In genomic region chr3:194092770-194093336, GRCh38 we compare ENCODE assay signal across 17 cellular contexts. TPM values are rescaled to one million over a fixed set of nuclear protein-coding genes. Genes with fewer than 3 reads are reported as not detected.
"Had no signal": no experiment of that assay in that cellular context is flagged by ENCODE, and none has a peak within 500 bp of the region (broad histone marks: within the 10 kb centered on the region; RNA-seq: fewer than 3 reads in every experiment).

No MANE protein-coding gene starts in this region.

- H3K36me3 ChIP-seq: ascending aorta, cardiac muscle cell, esophagus squamous epithelium, right lobe of liver, WERI-Rb-1 had no signal

- H3K9ac ChIP-seq: parathyroid adenoma had no signal

- H2AFZ ChIP-seq: parathyroid adenoma had no signal

- H3K27ac ChIP-seq: ascending aorta, cardiac muscle cell, parathyroid adenoma, right lobe of liver, WERI-Rb-1 had no signal

- H3K4me1 ChIP-seq: parathyroid adenoma had no signal

- ATAC-seq: activated CD8-positive, alpha-beta T cell treated with anti-CD3 and anti-CD28 coated beads for 36 hours; activated naive CD8-positive, alpha-beta T cell treated with anti-CD3 and anti-CD28 coated beads, Interleukin-2, amount 50 U/mL, for 24 hours; left cardiac atrium; right lobe of liver; stimulated activated naive CD8-positive, alpha-beta T cell treated with anti-CD3 and anti-CD28 coated beads, Interleukin-15, Interleukin-2, amounts not matched to agents 100 U/mL and 50 U/mL, for 24 hours had no signal

- H3K9me3 ChIP-seq: ascending aorta, esophagus squamous epithelium, right lobe of liver had no signal

- H3K4me3 Mint-ChIP-seq: activated CD8-positive, alpha-beta T cell treated with anti-CD3 and anti-CD28 coated beads for 36 hours; activated naive CD8-positive, alpha-beta T cell treated with anti-CD3 and anti-CD28 coated beads, Interleukin-2, amount 50 U/mL, for 24 hours; activated T-helper 1 cell treated with anti-CD3 and anti-CD28 coated beads, Interleukin-12 subunit alpha, Interleukin-12 subunit beta, Interleukin-2, Interleukin-4 antibody, amounts not matched to agents 30 ng/mL and 10 ng/mL and 1 ng/mL, durations not matched to agents 14 hours and 24 hours and 36 hours; immature natural killer cell had no signal

- H3K27me3 ChIP-seq: ascending aorta, cardiac muscle cell, esophagus squamous epithelium, right lobe of liver had no signal

- H3K79me2 ChIP-seq: parathyroid adenoma had no signal

- H3K4me1 Mint-ChIP-seq: immature natural killer cell had no signal

- DNase-seq: activated CD4-positive, alpha-beta T cell treated with anti-CD3 and anti-CD28 coated beads for 4 hours; activated CD8-positive, alpha-beta T cell treated with anti-CD3 and anti-CD28 coated beads for 36 hours; activated naive CD4-positive, alpha-beta T cell treated with Interleukin-2 at 50 U/mL for 16 hours; activated naive CD8-positive, alpha-beta T cell treated with anti-CD3 and anti-CD28 coated beads, Interleukin-2, amount 50 U/mL, for 24 hours; esophagus squamous epithelium; foreskin fibroblast; immature natural killer cell; left cardiac atrium; right lobe of liver; stimulated activated CD4-positive, alpha-beta T cell treated with anti-CD3 and anti-CD28 coated beads, Interleukin-2, amount 100 ng/mL, for 24 hours; stimulated activated naive CD8-positive, alpha-beta T cell treated with anti-CD3 and anti-CD28 coated beads, Interleukin-15, Interleukin-2, amounts not matched to agents 100 U/mL and 50 U/mL, for 24 hours; T-helper 1 cell; WERI-Rb-1 had no signal

- H3K4me3 ChIP-seq: ascending aorta, cardiac muscle cell, right lobe of liver had no signal

- H3K9me3 Mint-ChIP-seq: activated CD8-positive, alpha-beta T cell treated with anti-CD3 and anti-CD28 coated beads for 36 hours; activated naive CD8-positive, alpha-beta T cell treated with anti-CD3 and anti-CD28 coated beads, Interleukin-2, amount 50 U/mL, for 24 hours; activated T-helper 1 cell treated with anti-CD3 and anti-CD28 coated beads, Interleukin-12 subunit alpha, Interleukin-12 subunit beta, Interleukin-2, Interleukin-4 antibody, amounts not matched to agents 30 ng/mL and 10 ng/mL and 1 ng/mL, durations not matched to agents 14 hours and 24 hours and 36 hours; immature natural killer cell had no signal

- H3K36me3 Mint-ChIP-seq: immature natural killer cell had no signal

- H3K27ac Mint-ChIP-seq: activated CD8-positive, alpha-beta T cell treated with anti-CD3 and anti-CD28 coated beads for 36 hours; activated naive CD8-positive, alpha-beta T cell treated with anti-CD3 and anti-CD28 coated beads, Interleukin-2, amount 50 U/mL, for 24 hours; activated T-helper 1 cell treated with anti-CD3 and anti-CD28 coated beads, Interleukin-12 subunit alpha, Interleukin-12 subunit beta, Interleukin-2, Interleukin-4 antibody, amounts not matched to agents 30 ng/mL and 10 ng/mL and 1 ng/mL, durations not matched to agents 14 hours and 24 hours and 36 hours; immature natural killer cell had no signal

- H3K27me3 Mint-ChIP-seq: activated naive CD8-positive, alpha-beta T cell treated with anti-CD3 and anti-CD28 coated beads, Interleukin-2, amount 50 U/mL, for 24 hours had no signal

RNA-seq across cellular contexts. Expression of gene HES1, which starts 43.1 kb away (rescaled TPM):
- total RNA-seq: activated CD8-positive, alpha-beta T cell treated with anti-CD3 and anti-CD28 coated beads for 36 hours had no signal
- polyA plus RNA-seq: immature natural killer cell had no signal
